Comparison of ENCODE assay signal across 8 cellular contexts in the genomic region with DNA sequence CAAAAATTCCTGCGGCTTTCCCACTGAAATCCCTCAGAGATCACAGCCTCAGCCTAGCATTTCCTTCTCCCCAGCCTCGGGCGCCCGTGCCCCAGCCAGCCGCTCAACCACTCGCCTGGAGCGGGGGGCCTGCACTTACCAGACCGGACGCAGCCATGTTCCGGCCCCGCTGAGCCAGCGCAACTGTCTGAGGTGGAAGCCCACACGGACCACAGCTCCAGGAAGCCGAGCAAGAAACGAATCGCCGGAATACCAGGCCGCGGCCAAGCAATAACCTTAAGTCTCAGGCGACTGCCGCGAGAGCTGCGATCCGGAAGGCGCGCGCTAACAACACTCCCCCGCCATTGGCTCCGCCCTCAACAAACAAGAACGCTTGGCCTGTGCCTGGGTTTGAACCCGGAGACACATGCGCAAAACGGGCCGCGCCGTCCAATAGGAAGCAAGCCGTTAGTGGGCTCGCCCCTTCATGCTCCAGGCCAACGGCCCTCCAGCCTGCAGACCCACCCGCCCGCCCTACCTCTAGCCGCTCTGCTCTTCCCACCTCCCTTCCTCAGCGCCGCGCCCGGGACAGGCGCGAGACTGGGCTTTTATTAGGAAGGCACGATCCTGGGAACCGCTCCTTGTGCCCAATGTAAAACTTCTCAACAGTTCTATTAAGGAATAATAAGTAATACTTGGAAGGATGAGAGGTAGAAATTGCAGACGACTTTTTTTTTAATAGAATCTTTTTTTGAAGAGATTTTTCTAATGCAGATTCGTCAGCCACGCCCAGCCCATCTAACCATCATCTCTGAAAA. TPM values are rescaled to one million over a fixed set of nuclear protein-coding genes. Genes with fewer than 3 reads are reported as not detected.
DNase-seq lines count a peak whose midpoint lies in the region; ATAC-seq, FAIRE-seq and TF ChIP-seq lines count a peak whose summit lies in the region.

A gene with protein sequence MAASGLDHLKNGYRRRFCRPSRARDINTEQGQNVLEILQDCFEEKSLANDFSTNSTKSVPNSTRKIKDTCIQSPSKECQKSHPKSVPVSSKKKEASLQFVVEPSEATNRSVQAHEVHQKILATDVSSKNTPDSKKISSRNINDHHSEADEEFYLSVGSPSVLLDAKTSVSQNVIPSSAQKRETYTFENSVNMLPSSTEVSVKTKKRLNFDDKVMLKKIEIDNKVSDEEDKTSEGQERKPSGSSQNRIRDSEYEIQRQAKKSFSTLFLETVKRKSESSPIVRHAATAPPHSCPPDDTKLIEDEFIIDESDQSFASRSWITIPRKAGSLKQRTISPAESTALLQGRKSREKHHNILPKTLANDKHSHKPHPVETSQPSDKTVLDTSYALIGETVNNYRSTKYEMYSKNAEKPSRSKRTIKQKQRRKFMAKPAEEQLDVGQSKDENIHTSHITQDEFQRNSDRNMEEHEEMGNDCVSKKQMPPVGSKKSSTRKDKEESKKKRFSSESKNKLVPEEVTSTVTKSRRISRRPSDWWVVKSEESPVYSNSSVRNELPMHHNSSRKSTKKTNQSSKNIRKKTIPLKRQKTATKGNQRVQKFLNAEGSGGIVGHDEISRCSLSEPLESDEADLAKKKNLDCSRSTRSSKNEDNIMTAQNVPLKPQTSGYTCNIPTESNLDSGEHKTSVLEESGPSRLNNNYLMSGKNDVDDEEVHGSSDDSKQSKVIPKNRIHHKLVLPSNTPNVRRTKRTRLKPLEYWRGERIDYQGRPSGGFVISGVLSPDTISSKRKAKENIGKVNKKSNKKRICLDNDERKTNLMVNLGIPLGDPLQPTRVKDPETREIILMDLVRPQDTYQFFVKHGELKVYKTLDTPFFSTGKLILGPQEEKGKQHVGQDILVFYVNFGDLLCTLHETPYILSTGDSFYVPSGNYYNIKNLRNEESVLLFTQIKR (minus strand): TSS at position 305 of the 797 bp plus-strand sequence. CDS start 148 bp downstream, at position 157.

- FAIRE-seq in TTC549 (lab: Jason Lieb, UNC): peak; percentile 71

- no peaks in the 10 kb centered on the region for H3K36me3 ChIP-seq in body of pancreas (replicated peaks in 1 of 2; ENCODE audit: insufficient read depth in 1 of 2, low read depth in 2 of 2)
- no peaks in the 10 kb centered on the region for H3K36me3 ChIP-seq in gastrocnemius medialis

- DNase-seq in NCI-H2107 treated with DMSO at 0.1 percent for 48 hours (lab: John Stamatoyannopoulos, UW; ENCODE audit: unreplicated experiment) (peak; percentile 82), body of pancreas (peak; percentile 97 to 99 (median 98)), iPS DF 4.7 (ENCODE audit: extremely low read depth, low spot score) (peak; percentile 78), gastrocnemius medialis (peak; percentile 93)

- 0 to 1% methylated on average over 23 to 53 of the region's 53 CpGs for WGBS in body of pancreas, 2 donors

- H3K4me1 ChIP-seq in body of pancreas (peaks cover 28% of the 10 kb centered on the region), gastrocnemius medialis (peaks cover 14 to 19% of the 10 kb centered on the region in 2 donors)

- H3K27ac ChIP-seq in 22Rv1 (peak within 1 kb of the TSS; percentile 88), body of pancreas (peak within 1 kb of the TSS; percentile 69 to 97 (median 90)), gastrocnemius medialis (peak within 1 kb of the TSS; percentile 85 to 92 (median 90))

- intact Hi-C loops in body of pancreas (cut with DNase I): no loop called here
- intact Hi-C loops in gastrocnemius medialis (cut with DNase I; ENCODE audit: low total_unique reads): loop anchor here (2.0 to 10.0 kb wide), 2 partner anchors 79 to 155 kb away; partner anchors contain the start of gene UBA6

- no peak for TF ChIP-seq CTCF in 22Rv1 (IDR thresholded peaks at IDR 0.05)
- TF ChIP-seq CTCF in body of pancreas (IDR thresholded peaks at IDR 0.05): peak in 1 of 7 experiments; percentile 10
- no peak for TF ChIP-seq CTCF in gastrocnemius medialis (IDR thresholded peaks at IDR 0.05 in 4 of 5, conservative IDR thresholded peaks at IDR 0.05 in 1 of 5)

- peak; percentile 81 to 98 (median 98) for TF ChIP-seq POLR2A in body of pancreas (IDR thresholded peaks at IDR 0.05)
- TF ChIP-seq POLR2A in gastrocnemius medialis (IDR thresholded peaks at IDR 0.05): peak; percentile 45 to 79

- H3K9me3 ChIP-seq in body of pancreas (no peaks in the 10 kb centered on the region), gastrocnemius medialis (no peaks in the 10 kb centered on the region)

- H3K4me3 ChIP-seq in body of pancreas: peak within 1 kb of the TSS; percentile 89 to 97
- peak within 1 kb of the TSS; percentile 76 to 92 (median 80) for H3K4me3 ChIP-seq in gastrocnemius medialis

- H3K27me3 ChIP-seq in body of pancreas (no peaks in the 10 kb centered on the region), gastrocnemius medialis (no peaks in the 10 kb centered on the region)

- ATAC-seq in GM18520 (IDR thresholded peaks at IDR 0.05; ENCODE audit: unreplicated experiment): peak; percentile 94
- peak; percentile 96 for ATAC-seq in HG03064 (IDR thresholded peaks at IDR 0.05; ENCODE audit: low read depth, unreplicated experiment)
- peak; percentile 98 for ATAC-seq in body of pancreas
- ATAC-seq in gastrocnemius medialis: peak; percentile 97 to 98

- in situ Hi-C loops in gastrocnemius medialis (cut with MboI; ENCODE audit: low sequenced_read_pairs in 4 of 4): loop anchor here in 3 of 4 donors (10.0 to 25.0 kb wide), 2 partner anchors 149 to 792 kb away; no protein-coding TSS in a partner anchor

RNA-seq across cellular contexts. Expression of the gene that starts here (rescaled TPM):
- 10 to 100 TPM; 36.8 to 44.5 TPM for total RNA-seq in body of pancreas
- total RNA-seq in gastrocnemius medialis: 10 to 100 TPM in 1 of 4 donors, 1 to 10 TPM in 3; 2.4 to 10.4 (median 5.2) TPM

Comparison
In these comparisons a context has a peak if more than half of its experiments do, and no peak if none do; other contexts are left out.
1. Peak in every context shown above with its lines: DNase-seq, ATAC-seq, H3K4me3 ChIP-seq and H3K27ac ChIP-seq.